29 cellular contexts compared by ENCODE assay signal in the genomic region with DNA sequence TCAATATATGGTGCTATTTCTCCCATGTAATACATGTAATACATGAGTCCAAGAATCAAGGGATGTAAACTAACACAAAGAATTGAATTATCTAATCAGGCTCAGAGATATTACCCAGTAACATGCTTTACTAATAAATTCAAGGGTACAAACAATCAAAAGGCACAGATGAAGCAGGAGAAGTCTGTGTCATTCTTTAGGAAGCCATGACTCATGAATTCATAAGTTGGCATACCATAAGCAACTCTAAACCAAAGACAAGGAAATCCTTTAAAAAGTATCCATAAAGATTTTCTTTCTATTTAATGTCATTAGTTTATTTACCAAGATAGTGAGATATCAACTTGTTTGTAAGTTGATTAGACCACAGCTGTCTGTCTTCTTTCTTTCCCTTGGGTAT.
"Had no signal": no experiment of that assay in that cellular context is flagged by ENCODE, and none has a peak within 500 bp of the region (broad histone marks: within the 10 kb centered on the region; RNA-seq: fewer than 3 reads in every experiment).

No MANE protein-coding gene starts in this region.

- FAIRE-seq: astrocyte, TTC549 had no signal

- H2AFZ ChIP-seq: PC-9 had no signal

- H3K36me3 Mint-ChIP-seq: activated CD8-positive, alpha-beta memory T cell treated with anti-CD3 and anti-CD28 coated beads, Interleukin-2, amount 10 ng/mL, durations not matched to agents 7 days and 5 days; activated naive CD8-positive, alpha-beta T cell; brain; T-cell had no signal

- DNase-seq: activated B cell treated with CpG ODN at 0.5 μM for 24 hours; activated CD4-positive, alpha-beta T cell treated with anti-CD3 and anti-CD28 coated beads for 1 hour; activated CD4-positive, alpha-beta T cell treated with anti-CD3 and anti-CD28 coated beads, Interleukin-2, amount 10 ng/mL, durations not matched to agents 24 days and 14 days; activated CD4-positive, alpha-beta T cell treated with anti-CD3 and anti-CD28 coated beads, Interleukin-2, amount 50 U/mL, for 48 hours; activated CD8-positive, alpha-beta memory T cell treated with anti-CD3 and anti-CD28 coated beads, Interleukin-2, amount 10 ng/mL, durations not matched to agents 7 days and 5 days; activated effector memory CD4-positive, alpha-beta T cell treated with Interleukin-2 at 50 U/mL for 16 hours; activated naive CD4-positive, alpha-beta T cell; activated T-cell treated with anti-CD3 and anti-CD28 coated beads, Interleukin-2, amount 50 U/mL, for 24 hours; amygdala; MG63; MV-4-11; NCI-H1092 treated with DMSO at 0.1 percent for 48 hours; NCI-H1417 treated with DMSO at 0.1 percent for 48 hours; NCI-H1694; NCI-H2029; NCI-H510A treated with DMSO at 0.1 percent for 48 hours; PC-9; T-cell; T-helper 2 cell; T1000 had no signal

- ATAC-seq: activated CD8-positive, alpha-beta memory T cell treated with anti-CD3 and anti-CD28 coated beads, Interleukin-2, amount 10 ng/mL, durations not matched to agents 7 days and 5 days; Right ventricle myocardium inferior; T-cell had no signal

- H3K4me3 ChIP-seq: cardiac muscle cell, MG63, PC-9, SK-N-MC had no signal

- H3K27me3 ChIP-seq: cardiac muscle cell, MG63 had no signal

- H3K9me3 ChIP-seq: MG63 had no signal

- H3K36me3 ChIP-seq: cardiac muscle cell, MG63 had no signal

- H3K9me3 Mint-ChIP-seq: activated CD4-positive, alpha-beta T cell treated with anti-CD3 and anti-CD28 coated beads, Interleukin-2, amount 10 ng/mL, durations not matched to agents 24 days and 14 days had no signal

- H3K27ac ChIP-seq: cardiac muscle cell, KMS-11, PC-9, SK-N-MC had no signal

- H3K9ac ChIP-seq: KMS-11 had no signal

- H3K27ac Mint-ChIP-seq: activated B cell treated with CpG ODN at 0.5 μM for 24 hours; activated CD4-positive, alpha-beta T cell treated with anti-CD3 and anti-CD28 coated beads, Interleukin-2, amount 10 ng/mL, durations not matched to agents 24 days and 14 days; activated CD8-positive, alpha-beta memory T cell treated with anti-CD3 and anti-CD28 coated beads, Interleukin-2, amount 10 ng/mL, durations not matched to agents 7 days and 5 days; activated naive CD8-positive, alpha-beta T cell; activated T-cell treated with anti-CD3 and anti-CD28 coated beads, Interleukin-2, amount 50 U/mL, for 24 hours; activated T-helper 1 cell treated with anti-CD3 and anti-CD28 coated beads, Interleukin-12 subunit alpha, Interleukin-12 subunit beta, Interleukin-2, Interleukin-4 antibody, amounts not matched to agents 30 ng/mL and 10 ng/mL and 1 ng/mL, durations not matched to agents 14 hours and 24 hours and 36 hours; brain; T-cell had no signal

- H3K4me2 ChIP-seq: KMS-11, PC-9 had no signal
